Comparison of ENCODE assay signal across 18 cellular contexts in genomic region chr17:80213651-80213975, GRCh38. TPM values are rescaled to one million over a fixed set of nuclear protein-coding genes. Genes with fewer than 3 reads are reported as not detected.
DNase-seq lines count a peak whose midpoint lies in the region; ATAC-seq and TF ChIP-seq lines count a peak whose summit lies in the region.
"Had no signal": no experiment of that assay in that cellular context is flagged by ENCODE, and none has a peak within 500 bp of the region (broad histone marks: within the 10 kb centered on the region; RNA-seq: fewer than 3 reads in every experiment).

No MANE protein-coding gene starts in this region.

- H3K27me3 Mint-ChIP-seq in stimulated activated memory B cell treated with anti-CD40 and anti-IgM and Interleukin-4, amounts not matched to agents 10 μg/mL and 1 μg/mL and 100 μg/mL, for 72 hours: no peaks in the 10 kb centered on the region
- H3K27me3 Mint-ChIP-seq in activated CD4-positive, alpha-beta T cell treated with anti-CD3 and anti-CD28 coated beads, Interleukin-2, amount 10 ng/mL, durations not matched to agents 7 days and 5 days: no peaks in the 10 kb centered on the region

- H3K9me3 Mint-ChIP-seq in stimulated activated memory B cell treated with anti-CD40 and anti-IgM and Interleukin-4, amounts not matched to agents 10 μg/mL and 1 μg/mL and 100 μg/mL, for 72 hours: no peaks in the 10 kb centered on the region
- no peaks in the 10 kb centered on the region for H3K9me3 Mint-ChIP-seq in activated CD4-positive, alpha-beta T cell treated with anti-CD3 and anti-CD28 coated beads, Interleukin-2, amount 10 ng/mL, durations not matched to agents 7 days and 5 days
- H3K9me3 Mint-ChIP-seq: CD8-positive, alpha-beta T cell; HFFc6 had no signal

- peaks cover 69% of the 10 kb centered on the region for H3K36me3 Mint-ChIP-seq in stimulated activated memory B cell treated with anti-CD40 and anti-IgM and Interleukin-4, amounts not matched to agents 10 μg/mL and 1 μg/mL and 100 μg/mL, for 72 hours
- peaks cover 11% of the 10 kb centered on the region for H3K36me3 Mint-ChIP-seq in activated CD4-positive, alpha-beta T cell treated with anti-CD3 and anti-CD28 coated beads, Interleukin-2, amount 10 ng/mL, durations not matched to agents 7 days and 5 days (ENCODE audit: low read depth)

- no peaks in the 10 kb centered on the region for H3K9me3 ChIP-seq in heart right ventricle
- H3K9me3 ChIP-seq in BLaER1: no peaks in the 10 kb centered on the region

- H3K27ac ChIP-seq in heart right ventricle (peak overlapping the region in 1 of 10 donors; percentile 40), BLaER1 (peak overlapping the region; percentile 53; the same call in 1 of the 2 replicates)
- H3K27ac ChIP-seq: C4-2B had no signal

- H4K20me1 ChIP-seq in BLaER1: peaks cover 12% of the 10 kb centered on the region

- intact Hi-C loops in Right ventricle myocardium inferior (cut with DNase I) (no loop called here), heart right ventricle (cut with DNase I) (loop anchor here in 1 of 10 donors (10.0 kb wide), 1 partner anchor 51 kb away; the partner anchor contains the start of gene RNF213)

- H3K4me3 ChIP-seq in heart right ventricle (no peak overlapping the region), BLaER1 (no peak overlapping the region)

- POLR2A ChIA-PET in activated CD4-positive, alpha-beta T cell treated with anti-CD3 and anti-CD28 coated beads, Interleukin-2, amount 10 ng/mL, durations not matched to agents 7 days and 5 days (lab: Charles Lee): no interaction called here

- H3K4me2 ChIP-seq in BLaER1: peak overlapping the region; percentile 45

- CTCF ChIA-PET in activated CD4-positive, alpha-beta T cell treated with anti-CD3 and anti-CD28 coated beads, Interleukin-2, amount 10 ng/mL, durations not matched to agents 7 days and 5 days (lab: Charles Lee): no interaction called here

- 97 to 98% methylated on average over 17 of the region's 17 CpGs for WGBS in heart right ventricle, 2 donors

- ATAC-seq in Right ventricle myocardium inferior (no peak), heart right ventricle (no peak), esophagus mucosa (peak; percentile 5), GM19035 (IDR thresholded peaks at IDR 0.05; ENCODE audit: unreplicated experiment) (no peak)
- peak; percentile 6 for ATAC-seq in stimulated activated memory B cell treated with anti-CD40 and anti-IgM and Interleukin-4, amounts not matched to agents 10 μg/mL and 1 μg/mL and 100 μg/mL, for 72 hours
- ATAC-seq: CD8-positive, alpha-beta T cell had no signal

- DNase-seq in Right ventricle myocardium inferior (ENCODE audit: missing footprints) (peak; percentile 57), heart right ventricle (no peak)
- DNase-seq in activated CD4-positive, alpha-beta T cell treated with anti-CD3 and anti-CD28 coated beads, Interleukin-2, amount 10 ng/mL, durations not matched to agents 7 days and 5 days: no peak
- DNase-seq: 8988T; ACHN; CD8-positive, alpha-beta T cell; COR-L47; DMS153; DND-41; GDM1; HCEC 1CT; HFFc6; IMR-90 had no signal

- H3K4me1 ChIP-seq in heart right ventricle: peaks cover 0 to 20% (median 0%) of the 10 kb centered on the region in 9 donors
- peaks cover 19% of the 10 kb centered on the region for H3K4me1 ChIP-seq in BLaER1

- H3K27ac Mint-ChIP-seq in stimulated activated memory B cell treated with anti-CD40 and anti-IgM and Interleukin-4, amounts not matched to agents 10 μg/mL and 1 μg/mL and 100 μg/mL, for 72 hours: peak overlapping the region; percentile 82
- no peak overlapping the region for H3K27ac Mint-ChIP-seq in activated CD4-positive, alpha-beta T cell treated with anti-CD3 and anti-CD28 coated beads, Interleukin-2, amount 10 ng/mL, durations not matched to agents 7 days and 5 days
- H3K27ac Mint-ChIP-seq: CD8-positive, alpha-beta T cell; HFFc6 had no signal

- H3K27me3 ChIP-seq in heart right ventricle: no peaks in the 10 kb centered on the region
- 0 out of 2 replicates have a peak, but pooled peaks cover 5% of the 10 kb centered on the region for H3K27me3 ChIP-seq in BLaER1

- TF ChIP-seq CTCF in heart right ventricle (IDR thresholded peaks at IDR 0.05): no peak

- H3K36me3 ChIP-seq in heart right ventricle: peaks cover 0 to 97% (median 33%) of the 10 kb centered on the region in 9 donors
- H3K36me3 ChIP-seq in BLaER1: no peaks in the 10 kb centered on the region

- peaks cover 22% of the 10 kb centered on the region for H3K4me1 Mint-ChIP-seq in stimulated activated memory B cell treated with anti-CD40 and anti-IgM and Interleukin-4, amounts not matched to agents 10 μg/mL and 1 μg/mL and 100 μg/mL, for 72 hours
- H3K4me1 Mint-ChIP-seq in activated CD4-positive, alpha-beta T cell treated with anti-CD3 and anti-CD28 coated beads, Interleukin-2, amount 10 ng/mL, durations not matched to agents 7 days and 5 days: peaks cover 7% of the 10 kb centered on the region

- H3K4me3 Mint-ChIP-seq in stimulated activated memory B cell treated with anti-CD40 and anti-IgM and Interleukin-4, amounts not matched to agents 10 μg/mL and 1 μg/mL and 100 μg/mL, for 72 hours: no peak overlapping the region
- no peak overlapping the region for H3K4me3 Mint-ChIP-seq in activated CD4-positive, alpha-beta T cell treated with anti-CD3 and anti-CD28 coated beads, Interleukin-2, amount 10 ng/mL, durations not matched to agents 7 days and 5 days
- H3K4me3 Mint-ChIP-seq: CD8-positive, alpha-beta T cell; HFFc6 had no signal

- no peak overlapping the region for H3K9ac ChIP-seq in BLaER1

RNA-seq across cellular contexts. Expression of gene SGSH, which starts 6.5 kb away (rescaled TPM):
- total RNA-seq in Right ventricle myocardium inferior: 12.4 TPM
- total RNA-seq in heart right ventricle: 10 to 100 TPM in 9 of 10 donors, 1 to 10 TPM in 1; 7.3 to 18.0 (median 14.0) TPM
- 10 to 100 TPM in 1 of 2 donors, 1 to 10 TPM in 1; 10.0 to 21.7 TPM for polyA plus RNA-seq in heart right ventricle
- 18.9 TPM for total RNA-seq in esophagus mucosa
- total RNA-seq in activated CD4-positive, alpha-beta T cell treated with anti-CD3 and anti-CD28 coated beads, Interleukin-2, amount 10 ng/mL, durations not matched to agents 7 days and 5 days: 10 to 100 TPM; 31.5 to 34.3 TPM

RNA-seq across cellular contexts. Expression of gene SLC26A11, which starts 6.6 kb away (rescaled TPM):
- total RNA-seq in Right ventricle myocardium inferior: 3.9 TPM
- 1 to 10 TPM; 3.9 to 8.6 (median 5.1) TPM for total RNA-seq in heart right ventricle
- 1 to 10 TPM; 3.0 to 5.6 TPM for polyA plus RNA-seq in heart right ventricle
- 7.2 TPM for total RNA-seq in esophagus mucosa
- 1 to 10 TPM; 5.9 to 6.1 TPM for total RNA-seq in activated CD4-positive, alpha-beta T cell treated with anti-CD3 and anti-CD28 coated beads, Interleukin-2, amount 10 ng/mL, durations not matched to agents 7 days and 5 days

RNA-seq across cellular contexts. Expression of gene CARD14, which starts 43.8 kb away (rescaled TPM):
- total RNA-seq in Right ventricle myocardium inferior (not detected), heart right ventricle (under 1 TPM in 4 of 10 donors, not detected in 6; 0.11 to 0.33 (median 0.14) TPM), esophagus mucosa (23.8 TPM)
- polyA plus RNA-seq in heart right ventricle: under 1 TPM; 0.12 to 0.22 TPM
- not detected for total RNA-seq in activated CD4-positive, alpha-beta T cell treated with anti-CD3 and anti-CD28 coated beads, Interleukin-2, amount 10 ng/mL, durations not matched to agents 7 days and 5 days
- total RNA-seq: CD8-positive, alpha-beta T cell; HFFc6; IMR-90 had no signal
- polyA plus RNA-seq: IMR-90 had no signal

RNA-seq across cellular contexts. Expression of gene RNF213, which starts 47.0 kb away (rescaled TPM):
- total RNA-seq in Right ventricle myocardium inferior: 28.6 TPM
- 10 to 100 TPM; 26.0 to 97.0 (median 31.7) TPM for total RNA-seq in heart right ventricle
- 10 to 100 TPM; 13.1 to 58.7 TPM for polyA plus RNA-seq in heart right ventricle
- total RNA-seq in esophagus mucosa: 59.9 TPM
- total RNA-seq in activated CD4-positive, alpha-beta T cell treated with anti-CD3 and anti-CD28 coated beads, Interleukin-2, amount 10 ng/mL, durations not matched to agents 7 days and 5 days: 100 to 1,000 TPM; 579 to 602 TPM

Comparison
In these comparisons a context has a peak if more than half of its experiments do, and no peak if none do; other contexts are left out.
1. ATAC-seq: peak in esophagus mucosa (single experiment) and stimulated activated memory B cell treated with anti-CD40 and anti-IgM and Interleukin-4, amounts not matched to agents 10 μg/mL and 1 μg/mL and 100 μg/mL, for 72 hours (single experiment); none in Right ventricle myocardium inferior (single experiment), heart right ventricle (0 of 8) and GM19035 (single experiment).
2. RNA of gene CARD14, which starts 43.8 kb away (total RNA-seq): 23.8 TPM in esophagus mucosa (single experiment); 0.11 to 0.33 TPM in heart right ventricle, not detected in Right ventricle myocardium inferior (single experiment) and not detected in activated CD4-positive, alpha-beta T cell treated with anti-CD3 and anti-CD28 coated beads, Interleukin-2, amount 10 ng/mL, durations not matched to agents 7 days and 5 days; every median in the first group is over 10 times any median in the second.